Comparison of ENCODE assay signal across 8 cellular contexts in genomic region chr3:70358978-70359580, GRCh38. TPM values are rescaled to one million over a fixed set of nuclear protein-coding genes. Genes with fewer than 3 reads are reported as not detected.
DNase-seq lines count a peak whose midpoint lies in the region; ATAC-seq and TF ChIP-seq lines count a peak whose summit lies in the region.

No MANE protein-coding gene starts in this region.

- H3K27me3 ChIP-seq in cardiac muscle cell = no peaks in the 10 kb centered on the region

- TF ChIP-seq POLR2A in NB4 (IDR thresholded peaks at IDR 0.05; ENCODE audit: extremely low read depth, insufficient read length) = no peak

- DNase-seq in cardiac muscle cell (ENCODE audit: low read depth in 1 of 2, low spot score in 1 of 2) = peak; percentile 14 to 62
- DNase-seq in Right ventricle myocardium inferior (ENCODE audit: missing footprints) = no peak
- DNase-seq in NB4 (ENCODE audit: low read depth) = peak; percentile 36
- DNase-seq in choroid plexus epithelial cell (ENCODE audit: low read depth) = peak; percentile 81
- DNase-seq in naive B cell = peak; percentile 1
- DNase-seq in NCI-H146 (lab: John Stamatoyannopoulos, UW) = no peak
- no peak for DNase-seq in activated T-helper 2 cell treated with anti-CD3 and anti-CD28 coated beads, Interferon-gamma antibody, Interleukin-2, Interleukin-4, amounts not matched to agents 10 μg/mL and 5 μg/mL and 100 μg/mL, durations not matched to agents 14 hours and 24 hours and 36 hours (ENCODE audit: low spot score)

- ATAC-seq in Right ventricle myocardium inferior (no peak), naive B cell (ENCODE audit: low read depth in 2 of 2) (no peak), HG02884 (IDR thresholded peaks at IDR 0.05; ENCODE audit: unreplicated experiment) (no peak)

- peaks cover 0 to 11% (median 6%) of the 10 kb centered on the region in 7 donors for H3K9me3 Mint-ChIP-seq in naive B cell
- H3K9me3 Mint-ChIP-seq in activated T-helper 2 cell treated with anti-CD3 and anti-CD28 coated beads, Interferon-gamma antibody, Interleukin-2, Interleukin-4, amounts not matched to agents 10 μg/mL and 5 μg/mL and 100 μg/mL, durations not matched to agents 14 hours and 24 hours and 36 hours = no peaks in the 10 kb centered on the region

- no peaks in the 10 kb centered on the region for H3K4me1 Mint-ChIP-seq in naive B cell
- peaks cover 2% of the 10 kb centered on the region for H3K4me1 Mint-ChIP-seq in activated T-helper 2 cell treated with anti-CD3 and anti-CD28 coated beads, Interferon-gamma antibody, Interleukin-2, Interleukin-4, amounts not matched to agents 10 μg/mL and 5 μg/mL and 100 μg/mL, durations not matched to agents 14 hours and 24 hours and 36 hours (ENCODE audit: low read depth)

- H3K4me3 ChIP-seq in cardiac muscle cell (no peak overlapping the region), NB4 (ENCODE audit: low read depth, low read length) (no peak overlapping the region), choroid plexus epithelial cell (ENCODE audit: low read depth, low read length) (no peak overlapping the region)

- intact Hi-C loops in Right ventricle myocardium inferior (cut with DNase I) = loop anchor here (5.0 kb wide), 1 partner anchor 292 kb away; no protein-coding TSS in a partner anchor
- intact Hi-C loops in activated T-helper 2 cell treated with anti-CD3 and anti-CD28 coated beads, Interferon-gamma antibody, Interleukin-2, Interleukin-4, amounts not matched to agents 10 μg/mL and 5 μg/mL and 100 μg/mL, durations not matched to agents 14 hours and 24 hours and 36 hours (cut with micrococcal nuclease) = loop anchor here (1.0 to 5.0 kb wide), 2 partner anchors 269 to 292 kb away; no protein-coding TSS in a partner anchor

- H3K27ac ChIP-seq in cardiac muscle cell = no peak overlapping the region

- H3K27me3 Mint-ChIP-seq in naive B cell = peaks cover 0 to 3% (median 0%) of the 10 kb centered on the region in 3 donors
- H3K27me3 Mint-ChIP-seq in activated T-helper 2 cell treated with anti-CD3 and anti-CD28 coated beads, Interferon-gamma antibody, Interleukin-2, Interleukin-4, amounts not matched to agents 10 μg/mL and 5 μg/mL and 100 μg/mL, durations not matched to agents 14 hours and 24 hours and 36 hours (ENCODE audit: low read depth) = no peaks in the 10 kb centered on the region

- no peaks in the 10 kb centered on the region for H3K9me3 ChIP-seq in cardiac muscle cell (ENCODE audit: low read depth)

- no peaks in the 10 kb centered on the region for H3K36me3 ChIP-seq in cardiac muscle cell

- TF ChIP-seq CTCF in cardiac muscle cell (IDR thresholded peaks at IDR 0.05; ENCODE audit: low read depth, low read length) (peak; percentile 68), NB4 (IDR thresholded peaks at IDR 0.05; ENCODE audit: low read depth, low read length) (peak; percentile 62), choroid plexus epithelial cell (conservative IDR thresholded peaks at IDR 0.05; ENCODE audit: low read depth, low read length) (peak; percentile 72)

- H3K4me3 Mint-ChIP-seq in naive B cell = no peak overlapping the region
- H3K4me3 Mint-ChIP-seq in activated T-helper 2 cell treated with anti-CD3 and anti-CD28 coated beads, Interferon-gamma antibody, Interleukin-2, Interleukin-4, amounts not matched to agents 10 μg/mL and 5 μg/mL and 100 μg/mL, durations not matched to agents 14 hours and 24 hours and 36 hours (ENCODE audit: low read depth) = no peak overlapping the region

- H3K27ac Mint-ChIP-seq in naive B cell = no peak overlapping the region
- no peak overlapping the region for H3K27ac Mint-ChIP-seq in activated T-helper 2 cell treated with anti-CD3 and anti-CD28 coated beads, Interferon-gamma antibody, Interleukin-2, Interleukin-4, amounts not matched to agents 10 μg/mL and 5 μg/mL and 100 μg/mL, durations not matched to agents 14 hours and 24 hours and 36 hours

- no peaks in the 10 kb centered on the region for H3K36me3 Mint-ChIP-seq in naive B cell
- H3K36me3 Mint-ChIP-seq in activated T-helper 2 cell treated with anti-CD3 and anti-CD28 coated beads, Interferon-gamma antibody, Interleukin-2, Interleukin-4, amounts not matched to agents 10 μg/mL and 5 μg/mL and 100 μg/mL, durations not matched to agents 14 hours and 24 hours and 36 hours (ENCODE audit: low read depth) = no peaks in the 10 kb centered on the region

- no peaks in the 10 kb centered on the region for H3K4me1 ChIP-seq in cardiac muscle cell (ENCODE audit: low read depth)

RNA-seq across cellular contexts. Expression of gene MDFIC2, which starts 46.6 kb away (rescaled TPM):
- not detected in 2 replicates for total RNA-seq in cardiac muscle cell
- polyA plus RNA-seq in cardiac muscle cell = not detected in 2 replicates
- total RNA-seq in Right ventricle myocardium inferior = not detected
- not detected for polyA plus RNA-seq in naive B cell (ENCODE audit: low read depth in 6 of 6)
- not detected in 2 replicates for total RNA-seq in activated T-helper 2 cell treated with anti-CD3 and anti-CD28 coated beads, Interferon-gamma antibody, Interleukin-2, Interleukin-4, amounts not matched to agents 10 μg/mL and 5 μg/mL and 100 μg/mL, durations not matched to agents 14 hours and 24 hours and 36 hours

Comparison
In these comparisons a context has a peak if more than half of its experiments do, and no peak if none do; other contexts are left out.
1. DNase-seq: peak in cardiac muscle cell (2 of 2), NB4 (single experiment), choroid plexus epithelial cell (single experiment) and naive B cell (single experiment); none in Right ventricle myocardium inferior (single experiment), NCI-H146 (single experiment) and activated T-helper 2 cell treated with anti-CD3 and anti-CD28 coated beads, Interferon-gamma antibody, Interleukin-2, Interleukin-4, amounts not matched to agents 10 μg/mL and 5 μg/mL and 100 μg/mL, durations not matched to agents 14 hours and 24 hours and 36 hours (single experiment).
2. Peak in every context shown above with its lines, with median percentiles within 50 percentile points of each other: CTCF ChIP-seq.